Comparison of ENCODE assay signal across 1 cellular context in genomic region chr1:215497516-215497915, GRCh38.
TF ChIP-seq lines count a peak whose summit lies in the region.

No MANE protein-coding gene starts in this region.

TF ChIP-seq in GM23338, 12 proteins besides CTCF, POLR2A, EP300 and RAD21:
- TF ChIP-seq ZNF462 (CRISPR knock-in tag; IDR thresholded peaks at IDR 0.05) (no peak), ZNF114 (CRISPR knock-in tag; IDR thresholded peaks at IDR 0.05) (no peak), ETS1 (IDR thresholded peaks at IDR 0.05) (no peak), EZH2 (IDR thresholded peaks at IDR 0.05; ENCODE audit: low read depth, unreplicated experiment) (no peak), REST (IDR thresholded peaks at IDR 0.05; ENCODE audit: unreplicated experiment) (no peak), STAT1 (IDR thresholded peaks at IDR 0.05; ENCODE audit: unreplicated experiment) (no peak), EZH2phosphoT487 (IDR thresholded peaks at IDR 0.05; ENCODE audit: unreplicated experiment) (no peak), JUNB (IDR thresholded peaks at IDR 0.05; ENCODE audit: unreplicated experiment) (no peak), ZNF331 (CRISPR knock-in tag; IDR thresholded peaks at IDR 0.05; ENCODE audit: low read depth) (no peak), POLR2AphosphoS5 (IDR thresholded peaks at IDR 0.05; ENCODE audit: low read depth) (no peak), CREB1 (CRISPR knock-in tag; IDR thresholded peaks at IDR 0.05; ENCODE audit: low read depth) (no peak), NANOG (IDR thresholded peaks at IDR 0.05; ENCODE audit: borderline replicate concordance) (no peak)
